In the genomic region with DNA sequence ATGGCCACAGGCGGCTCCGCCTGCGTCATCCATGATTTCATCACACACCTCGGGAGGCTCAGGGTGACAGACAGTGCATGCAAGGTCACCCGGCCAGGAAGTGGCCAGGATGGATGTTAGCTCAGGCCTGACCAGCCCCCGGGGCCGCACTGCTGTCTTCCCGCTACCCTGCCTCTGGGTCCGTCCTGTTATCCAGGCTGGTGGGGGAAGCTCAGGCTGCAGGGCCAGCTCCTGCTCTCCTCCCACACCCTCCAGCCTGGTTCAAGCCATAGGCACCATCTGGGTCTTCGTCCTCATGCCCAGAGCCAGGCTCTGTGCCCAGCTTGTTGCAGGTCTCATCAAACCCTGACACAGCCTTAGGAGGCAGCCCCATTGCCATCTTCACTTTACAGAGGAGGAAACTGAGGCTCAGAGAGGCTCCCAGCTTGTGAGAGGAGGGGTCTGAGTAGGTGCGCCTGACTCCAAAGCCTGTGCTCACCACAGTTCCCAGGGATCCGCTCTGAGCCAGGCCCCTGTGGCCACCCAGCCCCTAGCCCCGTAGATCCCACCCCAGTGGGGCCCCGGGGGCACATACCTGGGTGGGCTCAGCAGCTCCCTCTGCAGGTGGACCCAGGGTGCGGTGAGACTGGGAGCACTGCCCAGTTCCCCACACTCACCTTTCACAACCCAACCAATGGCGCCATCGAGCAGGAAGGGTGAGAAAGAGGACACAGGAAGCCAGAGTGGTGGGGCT, we compare ENCODE assay signal across 1 cellular context.
TF ChIP-seq lines count a peak whose summit lies in the region.

No MANE protein-coding gene starts in this region.

TF ChIP-seq in K562, 482 proteins besides CTCF, POLR2A, EP300 and RAD21 (continued from another document and continues in another):
- TF ChIP-seq, protein P1, sequence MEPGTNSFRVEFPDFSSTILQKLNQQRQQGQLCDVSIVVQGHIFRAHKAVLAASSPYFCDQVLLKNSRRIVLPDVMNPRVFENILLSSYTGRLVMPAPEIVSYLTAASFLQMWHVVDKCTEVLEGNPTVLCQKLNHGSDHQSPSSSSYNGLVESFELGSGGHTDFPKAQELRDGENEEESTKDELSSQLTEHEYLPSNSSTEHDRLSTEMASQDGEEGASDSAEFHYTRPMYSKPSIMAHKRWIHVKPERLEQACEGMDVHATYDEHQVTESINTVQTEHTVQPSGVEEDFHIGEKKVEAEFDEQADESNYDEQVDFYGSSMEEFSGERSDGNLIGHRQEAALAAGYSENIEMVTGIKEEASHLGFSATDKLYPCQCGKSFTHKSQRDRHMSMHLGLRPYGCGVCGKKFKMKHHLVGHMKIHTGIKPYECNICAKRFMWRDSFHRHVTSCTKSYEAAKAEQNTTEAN (CRISPR knock-in tag; IDR thresholded peaks at IDR 0.05), result no peak
- TF ChIP-seq WHSC1 (IDR thresholded peaks at IDR 0.05; ENCODE audit: low read length), result no peak
- no peak for TF ChIP-seq IFI16 (CRISPR knock-in tag; IDR thresholded peaks at IDR 0.05)
- no peak for TF ChIP-seq SUPT5H (IDR thresholded peaks at IDR 0.05)
- no peak for TF ChIP-seq ZNF12 (CRISPR knock-in tag; IDR thresholded peaks at IDR 0.05)
- TF ChIP-seq, protein P2, sequence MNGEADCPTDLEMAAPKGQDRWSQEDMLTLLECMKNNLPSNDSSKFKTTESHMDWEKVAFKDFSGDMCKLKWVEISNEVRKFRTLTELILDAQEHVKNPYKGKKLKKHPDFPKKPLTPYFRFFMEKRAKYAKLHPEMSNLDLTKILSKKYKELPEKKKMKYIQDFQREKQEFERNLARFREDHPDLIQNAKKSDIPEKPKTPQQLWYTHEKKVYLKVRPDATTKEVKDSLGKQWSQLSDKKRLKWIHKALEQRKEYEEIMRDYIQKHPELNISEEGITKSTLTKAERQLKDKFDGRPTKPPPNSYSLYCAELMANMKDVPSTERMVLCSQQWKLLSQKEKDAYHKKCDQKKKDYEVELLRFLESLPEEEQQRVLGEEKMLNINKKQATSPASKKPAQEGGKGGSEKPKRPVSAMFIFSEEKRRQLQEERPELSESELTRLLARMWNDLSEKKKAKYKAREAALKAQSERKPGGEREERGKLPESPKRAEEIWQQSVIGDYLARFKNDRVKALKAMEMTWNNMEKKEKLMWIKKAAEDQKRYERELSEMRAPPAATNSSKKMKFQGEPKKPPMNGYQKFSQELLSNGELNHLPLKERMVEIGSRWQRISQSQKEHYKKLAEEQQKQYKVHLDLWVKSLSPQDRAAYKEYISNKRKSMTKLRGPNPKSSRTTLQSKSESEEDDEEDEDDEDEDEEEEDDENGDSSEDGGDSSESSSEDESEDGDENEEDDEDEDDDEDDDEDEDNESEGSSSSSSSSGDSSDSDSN (IDR thresholded peaks at IDR 0.05; ENCODE audit: borderline replicate concordance in 1 of 2, low read depth in 2 of 2, low read length in 2 of 2), result no peak; a peak in 1 of 4 replicates
- TF ChIP-seq, protein P3, sequence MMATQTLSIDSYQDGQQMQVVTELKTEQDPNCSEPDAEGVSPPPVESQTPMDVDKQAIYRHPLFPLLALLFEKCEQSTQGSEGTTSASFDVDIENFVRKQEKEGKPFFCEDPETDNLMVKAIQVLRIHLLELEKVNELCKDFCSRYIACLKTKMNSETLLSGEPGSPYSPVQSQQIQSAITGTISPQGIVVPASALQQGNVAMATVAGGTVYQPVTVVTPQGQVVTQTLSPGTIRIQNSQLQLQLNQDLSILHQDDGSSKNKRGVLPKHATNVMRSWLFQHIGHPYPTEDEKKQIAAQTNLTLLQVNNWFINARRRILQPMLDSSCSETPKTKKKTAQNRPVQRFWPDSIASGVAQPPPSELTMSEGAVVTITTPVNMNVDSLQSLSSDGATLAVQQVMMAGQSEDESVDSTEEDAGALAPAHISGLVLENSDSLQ (IDR thresholded peaks at IDR 0.05), result peak; percentile 92
- TF ChIP-seq, protein P4, sequence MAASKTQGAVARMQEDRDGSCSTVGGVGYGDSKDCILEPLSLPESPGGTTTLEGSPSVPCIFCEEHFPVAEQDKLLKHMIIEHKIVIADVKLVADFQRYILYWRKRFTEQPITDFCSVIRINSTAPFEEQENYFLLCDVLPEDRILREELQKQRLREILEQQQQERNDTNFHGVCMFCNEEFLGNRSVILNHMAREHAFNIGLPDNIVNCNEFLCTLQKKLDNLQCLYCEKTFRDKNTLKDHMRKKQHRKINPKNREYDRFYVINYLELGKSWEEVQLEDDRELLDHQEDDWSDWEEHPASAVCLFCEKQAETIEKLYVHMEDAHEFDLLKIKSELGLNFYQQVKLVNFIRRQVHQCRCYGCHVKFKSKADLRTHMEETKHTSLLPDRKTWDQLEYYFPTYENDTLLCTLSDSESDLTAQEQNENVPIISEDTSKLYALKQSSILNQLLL (CRISPR knock-in tag; IDR thresholded peaks at IDR 0.05; ENCODE audit: borderline replicate concordance), result no peak
- TF ChIP-seq ZC3H8 (IDR thresholded peaks at IDR 0.05), result no peak
- TF ChIP-seq ZNF707 (CRISPR knock-in tag; conservative IDR thresholded peaks at IDR 0.05), result no peak
- peak; percentile 11; the same call in 1 of the 2 replicates for TF ChIP-seq MAFK (IDR thresholded peaks at IDR 0.05; ENCODE audit: low read length)
- no peak for TF ChIP-seq SNRNP70 (optimal IDR thresholded peaks at IDR 0.05; ENCODE audit: low read depth, low read length)
- no peak for TF ChIP-seq BRF1 (IDR thresholded peaks at IDR 0.05; ENCODE audit: borderline replicate concordance, extremely low read depth, insufficient read length)
- TF ChIP-seq, protein P5, sequence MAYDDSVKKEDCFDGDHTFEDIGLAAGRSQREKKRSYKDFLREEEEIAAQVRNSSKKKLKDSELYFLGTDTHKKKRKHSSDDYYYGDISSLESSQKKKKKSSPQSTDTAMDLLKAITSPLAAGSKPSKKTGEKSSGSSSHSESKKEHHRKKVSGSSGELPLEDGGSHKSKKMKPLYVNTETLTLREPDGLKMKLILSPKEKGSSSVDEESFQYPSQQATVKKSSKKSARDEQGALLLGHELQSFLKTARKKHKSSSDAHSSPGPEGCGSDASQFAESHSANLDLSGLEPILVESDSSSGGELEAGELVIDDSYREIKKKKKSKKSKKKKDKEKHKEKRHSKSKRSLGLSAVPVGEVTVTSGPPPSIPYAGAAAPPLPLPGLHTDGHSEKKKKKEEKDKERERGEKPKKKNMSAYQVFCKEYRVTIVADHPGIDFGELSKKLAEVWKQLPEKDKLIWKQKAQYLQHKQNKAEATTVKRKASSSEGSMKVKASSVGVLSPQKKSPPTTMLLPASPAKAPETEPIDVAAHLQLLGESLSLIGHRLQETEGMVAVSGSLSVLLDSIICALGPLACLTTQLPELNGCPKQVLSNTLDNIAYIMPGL (CRISPR knock-in tag; IDR thresholded peaks at IDR 0.05), result no peak
- no peak for TF ChIP-seq XRCC3 (IDR thresholded peaks at IDR 0.05)
- TF ChIP-seq NR4A1 (CRISPR knock-in tag; IDR thresholded peaks at IDR 0.05), result no peak
- TF ChIP-seq NR4A1 (tag; IDR thresholded peaks at IDR 0.05), result peak; percentile 91
- no peak; the same call in 1 of the 2 replicates for TF ChIP-seq HLTF (IDR thresholded peaks at IDR 0.05)
- TF ChIP-seq, protein P6, sequence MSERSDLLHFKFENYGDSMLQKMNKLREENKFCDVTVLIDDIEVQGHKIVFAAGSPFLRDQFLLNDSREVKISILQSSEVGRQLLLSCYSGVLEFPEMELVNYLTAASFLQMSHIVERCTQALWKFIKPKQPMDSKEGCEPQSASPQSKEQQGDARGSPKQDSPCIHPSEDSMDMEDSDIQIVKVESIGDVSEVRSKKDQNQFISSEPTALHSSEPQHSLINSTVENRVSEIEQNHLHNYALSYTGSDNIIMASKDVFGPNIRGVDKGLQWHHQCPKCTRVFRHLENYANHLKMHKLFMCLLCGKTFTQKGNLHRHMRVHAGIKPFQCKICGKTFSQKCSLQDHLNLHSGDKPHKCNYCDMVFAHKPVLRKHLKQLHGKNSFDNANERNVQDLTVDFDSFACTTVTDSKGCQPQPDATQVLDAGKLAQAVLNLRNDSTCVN (CRISPR knock-in tag; IDR thresholded peaks at IDR 0.05), result 0 out of 2 replicates have a peak, but pooled peaks have one; percentile 22
- TF ChIP-seq, protein P7, sequence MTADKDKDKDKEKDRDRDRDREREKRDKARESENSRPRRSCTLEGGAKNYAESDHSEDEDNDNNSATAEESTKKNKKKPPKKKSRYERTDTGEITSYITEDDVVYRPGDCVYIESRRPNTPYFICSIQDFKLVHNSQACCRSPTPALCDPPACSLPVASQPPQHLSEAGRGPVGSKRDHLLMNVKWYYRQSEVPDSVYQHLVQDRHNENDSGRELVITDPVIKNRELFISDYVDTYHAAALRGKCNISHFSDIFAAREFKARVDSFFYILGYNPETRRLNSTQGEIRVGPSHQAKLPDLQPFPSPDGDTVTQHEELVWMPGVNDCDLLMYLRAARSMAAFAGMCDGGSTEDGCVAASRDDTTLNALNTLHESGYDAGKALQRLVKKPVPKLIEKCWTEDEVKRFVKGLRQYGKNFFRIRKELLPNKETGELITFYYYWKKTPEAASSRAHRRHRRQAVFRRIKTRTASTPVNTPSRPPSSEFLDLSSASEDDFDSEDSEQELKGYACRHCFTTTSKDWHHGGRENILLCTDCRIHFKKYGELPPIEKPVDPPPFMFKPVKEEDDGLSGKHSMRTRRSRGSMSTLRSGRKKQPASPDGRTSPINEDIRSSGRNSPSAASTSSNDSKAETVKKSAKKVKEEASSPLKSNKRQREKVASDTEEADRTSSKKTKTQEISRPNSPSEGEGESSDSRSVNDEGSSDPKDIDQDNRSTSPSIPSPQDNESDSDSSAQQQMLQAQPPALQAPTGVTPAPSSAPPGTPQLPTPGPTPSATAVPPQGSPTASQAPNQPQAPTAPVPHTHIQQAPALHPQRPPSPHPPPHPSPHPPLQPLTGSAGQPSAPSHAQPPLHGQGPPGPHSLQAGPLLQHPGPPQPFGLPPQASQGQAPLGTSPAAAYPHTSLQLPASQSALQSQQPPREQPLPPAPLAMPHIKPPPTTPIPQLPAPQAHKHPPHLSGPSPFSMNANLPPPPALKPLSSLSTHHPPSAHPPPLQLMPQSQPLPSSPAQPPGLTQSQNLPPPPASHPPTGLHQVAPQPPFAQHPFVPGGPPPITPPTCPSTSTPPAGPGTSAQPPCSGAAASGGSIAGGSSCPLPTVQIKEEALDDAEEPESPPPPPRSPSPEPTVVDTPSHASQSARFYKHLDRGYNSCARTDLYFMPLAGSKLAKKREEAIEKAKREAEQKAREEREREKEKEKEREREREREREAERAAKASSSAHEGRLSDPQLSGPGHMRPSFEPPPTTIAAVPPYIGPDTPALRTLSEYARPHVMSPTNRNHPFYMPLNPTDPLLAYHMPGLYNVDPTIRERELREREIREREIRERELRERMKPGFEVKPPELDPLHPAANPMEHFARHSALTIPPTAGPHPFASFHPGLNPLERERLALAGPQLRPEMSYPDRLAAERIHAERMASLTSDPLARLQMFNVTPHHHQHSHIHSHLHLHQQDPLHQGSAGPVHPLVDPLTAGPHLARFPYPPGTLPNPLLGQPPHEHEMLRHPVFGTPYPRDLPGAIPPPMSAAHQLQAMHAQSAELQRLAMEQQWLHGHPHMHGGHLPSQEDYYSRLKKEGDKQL (CRISPR knock-in tag; IDR thresholded peaks at IDR 0.05; ENCODE audit: borderline replicate concordance), result no peak
- no peak for TF ChIP-seq CSDE1 (IDR thresholded peaks at IDR 0.05)
- TF ChIP-seq, protein P8, sequence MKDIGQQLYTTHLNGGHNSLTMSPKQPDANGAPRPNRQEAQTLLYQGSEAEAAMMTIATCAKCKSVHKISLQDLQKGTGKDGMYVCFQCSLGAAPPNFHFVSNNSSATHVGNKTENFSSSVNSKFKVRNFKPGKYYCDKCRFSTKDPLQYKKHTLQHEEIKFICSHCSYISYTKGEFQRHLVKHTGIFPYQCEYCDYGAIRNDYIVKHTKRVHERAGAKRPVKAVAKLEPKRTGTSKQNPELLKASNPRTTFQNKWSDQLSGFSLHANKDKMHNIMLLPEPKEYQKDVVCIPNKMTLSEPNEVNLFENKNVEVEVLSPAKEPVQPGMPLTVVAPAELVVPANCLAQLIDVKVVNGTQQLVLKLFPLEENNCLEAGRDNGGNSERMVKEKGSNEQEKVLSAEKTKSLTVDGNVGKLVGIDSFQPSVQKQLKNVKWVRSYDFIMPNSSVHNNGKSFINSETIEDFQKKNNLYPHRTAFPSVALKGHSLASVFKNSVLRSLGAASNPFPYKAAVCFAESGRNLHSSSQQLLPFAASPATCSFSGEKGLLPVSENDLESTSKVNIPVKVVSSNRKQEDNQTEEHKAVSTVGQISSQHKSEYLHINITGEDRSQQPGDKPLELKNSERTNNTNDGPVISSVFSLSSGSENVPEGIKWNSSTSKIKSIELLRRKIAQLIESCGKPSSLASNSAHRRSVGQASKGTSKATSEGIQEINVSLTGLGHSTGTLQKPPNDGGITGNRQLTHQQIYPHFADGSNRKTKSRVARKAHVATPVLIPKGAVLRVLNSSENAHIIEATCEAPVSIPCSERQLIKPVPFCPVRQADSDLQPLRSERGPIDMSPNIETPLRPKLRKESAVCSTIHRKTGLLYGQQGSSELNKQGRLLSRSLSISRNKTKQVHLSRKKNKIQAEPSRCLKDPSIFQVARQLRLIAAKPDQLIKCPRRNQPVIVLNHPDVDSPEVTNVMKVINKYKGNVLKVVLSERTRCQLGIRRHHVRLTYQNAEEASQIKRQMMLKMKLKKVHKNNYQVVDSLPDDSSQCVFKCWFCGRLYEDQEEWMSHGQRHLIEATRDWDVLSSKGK (CRISPR knock-in tag; IDR thresholded peaks at IDR 0.05), result no peak
- TF ChIP-seq ZNF143 (CRISPR knock-in tag; IDR thresholded peaks at IDR 0.05), result no peak
- TF ChIP-seq, protein P9, sequence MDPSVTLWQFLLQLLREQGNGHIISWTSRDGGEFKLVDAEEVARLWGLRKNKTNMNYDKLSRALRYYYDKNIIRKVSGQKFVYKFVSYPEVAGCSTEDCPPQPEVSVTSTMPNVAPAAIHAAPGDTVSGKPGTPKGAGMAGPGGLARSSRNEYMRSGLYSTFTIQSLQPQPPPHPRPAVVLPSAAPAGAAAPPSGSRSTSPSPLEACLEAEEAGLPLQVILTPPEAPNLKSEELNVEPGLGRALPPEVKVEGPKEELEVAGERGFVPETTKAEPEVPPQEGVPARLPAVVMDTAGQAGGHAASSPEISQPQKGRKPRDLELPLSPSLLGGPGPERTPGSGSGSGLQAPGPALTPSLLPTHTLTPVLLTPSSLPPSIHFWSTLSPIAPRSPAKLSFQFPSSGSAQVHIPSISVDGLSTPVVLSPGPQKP (CRISPR knock-in tag; IDR thresholded peaks at IDR 0.05), result no peak
- peak; percentile 40; the same call in 1 of the 2 replicates for TF ChIP-seq TEAD4 (IDR thresholded peaks at IDR 0.05; ENCODE audit: low read length)
- TF ChIP-seq TEAD4 (CRISPR knock-in tag; IDR thresholded peaks at IDR 0.05; ENCODE audit: borderline replicate concordance), result no peak
- TF ChIP-seq ZNF197 (CRISPR knock-in tag; IDR thresholded peaks at IDR 0.05; ENCODE audit: low read depth), result peak; percentile 78
- no peak for TF ChIP-seq CHD1 (IDR thresholded peaks at IDR 0.05; ENCODE audit: low read length)
- TF ChIP-seq RBM34 (IDR thresholded peaks at IDR 0.05; ENCODE audit: borderline replicate concordance, insufficient read depth, low read length), result no peak
- TF ChIP-seq GTF2F1 (IDR thresholded peaks at IDR 0.05; ENCODE audit: low read depth, low read length), result no peak
- TF ChIP-seq JUND (IDR thresholded peaks at IDR 0.05; ENCODE audit: borderline replicate concordance, low read depth, low read length), result peak; percentile 95
- peak; percentile 88; the same call in 1 of the 3 replicates for TF ChIP-seq JUND (tag; IDR thresholded peaks at IDR 0.05; ENCODE audit: borderline replicate concordance, low read depth, low read length)
- no peak for TF ChIP-seq POU5F1 (IDR thresholded peaks at IDR 0.05; ENCODE audit: borderline replicate concordance, low read depth, low read length, partially characterized antibody)
- peak; percentile 18; the same call in 1 of the 2 replicates for TF ChIP-seq MYNN (IDR thresholded peaks at IDR 0.05)
- TF ChIP-seq MYNN (CRISPR knock-in tag; IDR thresholded peaks at IDR 0.05), result no peak
- TF ChIP-seq ADNP (tag; IDR thresholded peaks at IDR 0.05), result no peak
- TF ChIP-seq ELF1 (tag; IDR thresholded peaks at IDR 0.05), result peak; percentile 81
- TF ChIP-seq SMARCA5 (IDR thresholded peaks at IDR 0.05), result peak; percentile 29; the same call in 1 of the 2 replicates
- TF ChIP-seq SETDB1 (IDR thresholded peaks at IDR 0.05; ENCODE audit: low read length), result no peak
